In the genomic region with DNA sequence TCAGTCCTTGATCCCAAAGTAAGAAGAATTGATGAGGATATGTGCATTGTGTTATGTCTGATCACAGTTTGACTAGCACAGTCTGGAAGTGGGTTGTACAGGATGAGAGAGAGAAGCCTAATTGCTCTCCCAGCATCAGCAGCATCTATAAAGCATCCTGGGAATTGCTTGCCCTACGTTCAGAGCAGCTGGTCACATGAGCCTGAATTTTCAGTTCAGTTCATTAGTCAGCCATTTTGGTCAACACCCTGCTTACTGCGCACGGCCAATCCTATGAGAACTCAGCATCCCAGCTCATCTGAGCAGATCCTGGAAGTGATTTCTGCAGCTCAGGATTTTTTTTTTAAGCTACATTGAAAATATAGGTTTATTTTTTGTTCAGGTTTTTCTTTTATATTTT, we compare ENCODE assay signal across 9 cellular contexts. TPM values are rescaled to one million over a fixed set of nuclear protein-coding genes. Genes with fewer than 3 reads are reported as not detected.
A peak's percentile ranks its signal among the peaks of the same experiment; 100 is the strongest.
DNase-seq lines count a peak whose midpoint lies in the region; ATAC-seq and TF ChIP-seq lines count a peak whose summit lies in the region.
"Had no signal": no experiment of that assay in that cellular context is flagged by ENCODE, and none has a peak within 500 bp of the region (broad histone marks: within the 10 kb centered on the region; RNA-seq: fewer than 3 reads in every experiment).

A gene with protein sequence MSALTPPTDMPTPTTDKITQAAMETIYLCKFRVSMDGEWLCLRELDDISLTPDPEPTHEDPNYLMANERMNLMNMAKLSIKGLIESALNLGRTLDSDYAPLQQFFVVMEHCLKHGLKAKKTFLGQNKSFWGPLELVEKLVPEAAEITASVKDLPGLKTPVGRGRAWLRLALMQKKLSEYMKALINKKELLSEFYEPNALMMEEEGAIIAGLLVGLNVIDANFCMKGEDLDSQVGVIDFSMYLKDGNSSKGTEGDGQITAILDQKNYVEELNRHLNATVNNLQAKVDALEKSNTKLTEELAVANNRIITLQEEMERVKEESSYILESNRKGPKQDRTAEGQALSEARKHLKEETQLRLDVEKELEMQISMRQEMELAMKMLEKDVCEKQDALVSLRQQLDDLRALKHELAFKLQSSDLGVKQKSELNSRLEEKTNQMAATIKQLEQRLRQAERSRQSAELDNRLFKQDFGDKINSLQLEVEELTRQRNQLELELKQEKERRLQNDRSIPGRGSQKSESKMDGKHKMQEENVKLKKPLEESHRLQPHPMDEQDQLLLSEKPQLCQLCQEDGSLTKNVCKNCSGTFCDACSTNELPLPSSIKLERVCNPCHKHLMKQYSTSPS (plus strand): TSS at position 218 of the 400 bp plus-strand sequence. CDS start 610 bp downstream, outside the sequence.

- intact Hi-C loops in uterus (cut with DNase I; ENCODE audit: low total_unique reads): no loop called here

- TF ChIP-seq RAD21 in SK-N-SH (IDR thresholded peaks at IDR 0.05; ENCODE audit: low read length): no peak

- no peaks in the 10 kb centered on the region for H3K9me2 ChIP-seq in SK-N-SH

- POLR2A ChIA-PET in SK-N-SH (lab: Yijun Ruan, JAX): interaction anchor here (0.6 to 2.1 kb wide), 8 partner anchors 10 to 317 kb away, joined by 3 to 20 read pairs (median 4); a partner anchor contains a TSS

- H3K9me3 ChIP-seq in BE2C (no peaks in the 10 kb centered on the region), SK-N-SH (no peaks in the 10 kb centered on the region), muscle layer of colon (ENCODE audit: low read length) (no peaks in the 10 kb centered on the region), uterus (no peaks in the 10 kb centered on the region)
- H3K9me3 ChIP-seq: HAP-1 had no signal

- H3K27me3 ChIP-seq in BE2C: no peaks in the 10 kb centered on the region
- H3K27me3 ChIP-seq in SK-N-SH (ENCODE audit: insufficient read depth): no peaks in the 10 kb centered on the region
- H3K27me3 ChIP-seq in muscle layer of colon (ENCODE audit: control insufficient read depth in 1 of 2, insufficient read depth in 2 of 2, low read length in 2 of 2): no peaks in the 10 kb centered on the region
- no peaks in the 10 kb centered on the region for H3K27me3 ChIP-seq in uterus

- CTCF ChIA-PET in SK-N-SH (lab: Yijun Ruan, JAX): interaction anchor here (0.6 to 2.3 kb wide), 4 partner anchors 14 to 1491 kb away, joined by 3 to 9 read pairs (median 5); no protein-coding TSS in a partner anchor

- H3K79me2 ChIP-seq in SK-N-SH (ENCODE audit: insufficient read depth): peaks cover 78% of the 10 kb centered on the region

- TF ChIP-seq CTCF in BE2C (IDR thresholded peaks at IDR 0.05; ENCODE audit: low read depth, low read length): no peak
- TF ChIP-seq CTCF in SK-N-SH (IDR thresholded peaks at IDR 0.05): no peak
- TF ChIP-seq CTCF in uterus (IDR thresholded peaks at IDR 0.05): no peak

- 4% methylated on average over 3 of the region's 3 CpGs for WGBS in SK-N-SH (ENCODE audit: low lambda C conversion rate)

- H4K20me1 ChIP-seq in SK-N-SH (ENCODE audit: insufficient read depth): peaks cover 14% of the 10 kb centered on the region; the same call in 1 of the 2 replicates

- H3F3A ChIP-seq in SK-N-SH (replicated peaks; ENCODE audit: insufficient read depth): peaks cover 9% of the 10 kb centered on the region

- H3K4me1 ChIP-seq in BE2C: no peaks in the 10 kb centered on the region
- H3K4me1 ChIP-seq in SK-N-SH (ENCODE audit: control insufficient read depth in 1 of 2, insufficient read depth in 2 of 2, low read depth in 1 of 2, low read length in 1 of 2): peaks cover 0 to 14% of the 10 kb centered on the region in 2 experiments; a peak in 2 of 4 replicates
- no peaks in the 10 kb centered on the region for H3K4me1 ChIP-seq in muscle layer of colon (ENCODE audit: insufficient read depth, low read length)
- H3K4me1 ChIP-seq in uterus: no peaks in the 10 kb centered on the region

- H2AFZ ChIP-seq in SK-N-SH (ENCODE audit: low read depth): peak within 1 kb of the TSS; percentile 61

- peak; percentile 5 for ATAC-seq in esophagus mucosa
- no peak for ATAC-seq in GM18907 (IDR thresholded peaks at IDR 0.05; ENCODE audit: unreplicated experiment)
- ATAC-seq in GM21515 (IDR thresholded peaks at IDR 0.05; ENCODE audit: unreplicated experiment): no peak

- H3K36me3 ChIP-seq in BE2C: peaks cover 7% of the 10 kb centered on the region
- H3K36me3 ChIP-seq in SK-N-SH (replicated peaks in 1 of 2; ENCODE audit: control insufficient read depth in 1 of 2, insufficient read depth in 2 of 2, low read length in 1 of 2): peaks cover 4 to 20% of the 10 kb centered on the region in 2 experiments
- H3K36me3 ChIP-seq in muscle layer of colon (ENCODE audit: insufficient read depth, low read length): no peaks in the 10 kb centered on the region
- no peaks in the 10 kb centered on the region for H3K36me3 ChIP-seq in uterus
- H3K36me3 ChIP-seq: HAP-1 had no signal

- H3K9ac ChIP-seq in SK-N-SH: peak within 1 kb of the TSS; percentile 87
- H3K9ac ChIP-seq in muscle layer of colon (ENCODE audit: low read length): peak within 1 kb of the TSS; percentile 21

- H3K4me3 ChIP-seq in BE2C (ENCODE audit: low read depth, low read length) (peak within 1 kb of the TSS; percentile 90), SK-N-SH (ENCODE audit: low read depth in 2 of 2, low read length in 1 of 2) (peak within 1 kb of the TSS; percentile 59 to 80), muscle layer of colon (ENCODE audit: low read depth in 1 of 2, low read length in 2 of 2) (peak within 1 kb of the TSS; percentile 28 to 55), uterus (peak within 1 kb of the TSS; percentile 38 to 48)
- H3K4me3 ChIP-seq in Jurkat, Clone E6-1 (ENCODE audit: low read length): peak within 1 kb of the TSS; percentile 41
- H3K4me3 ChIP-seq: HAP-1 had no signal

- DNase-seq in BE2C: peak; percentile 76
- DNase-seq in Jurkat, Clone E6-1 (ENCODE audit: low read depth, low spot score): no peak
- DNase-seq in SK-N-SH: peak; percentile 80
- DNase-seq in uterus: peak; percentile 48 to 69

- H3K4me2 ChIP-seq in SK-N-SH: peak within 1 kb of the TSS; percentile 80

- TF ChIP-seq POLR2A in uterus (IDR thresholded peaks at IDR 0.05): no peak

- peak in 1 of 2 experiments; percentile 57; a peak in 1 of 4 replicates for TF ChIP-seq EP300 in SK-N-SH (IDR thresholded peaks at IDR 0.05; ENCODE audit: borderline replicate concordance in 1 of 2, low read depth in 1 of 2, low read length in 1 of 2)

- H3K27ac ChIP-seq in SK-N-SH (ENCODE audit: low read depth in 2 of 2, low read length in 1 of 2) (peak within 1 kb of the TSS; percentile 93), muscle layer of colon (ENCODE audit: low read depth, low read length) (no peak within 1 kb of the TSS), uterus (peak within 1 kb of the TSS; percentile 72 to 88)

TF ChIP-seq in SK-N-SH, 30 proteins besides CTCF, POLR2A, EP300 and RAD21 (continues in another document):
- no peak for TF ChIP-seq JUND (IDR thresholded peaks at IDR 0.05)
- TF ChIP-seq, protein P1, sequence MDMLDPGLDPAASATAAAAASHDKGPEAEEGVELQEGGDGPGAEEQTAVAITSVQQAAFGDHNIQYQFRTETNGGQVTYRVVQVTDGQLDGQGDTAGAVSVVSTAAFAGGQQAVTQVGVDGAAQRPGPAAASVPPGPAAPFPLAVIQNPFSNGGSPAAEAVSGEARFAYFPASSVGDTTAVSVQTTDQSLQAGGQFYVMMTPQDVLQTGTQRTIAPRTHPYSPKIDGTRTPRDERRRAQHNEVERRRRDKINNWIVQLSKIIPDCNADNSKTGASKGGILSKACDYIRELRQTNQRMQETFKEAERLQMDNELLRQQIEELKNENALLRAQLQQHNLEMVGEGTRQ (IDR thresholded peaks at IDR 0.05; ENCODE audit: borderline replicate concordance, low read depth, low read length): peak; percentile 78
- TF ChIP-seq YY1 (IDR thresholded peaks at IDR 0.05; ENCODE audit: low read depth): peak; percentile 87; the same call in 1 of the 2 replicates
- no peak for TF ChIP-seq SMC3 (IDR thresholded peaks at IDR 0.05; ENCODE audit: low read depth, low read length)
- TF ChIP-seq, protein P2, sequence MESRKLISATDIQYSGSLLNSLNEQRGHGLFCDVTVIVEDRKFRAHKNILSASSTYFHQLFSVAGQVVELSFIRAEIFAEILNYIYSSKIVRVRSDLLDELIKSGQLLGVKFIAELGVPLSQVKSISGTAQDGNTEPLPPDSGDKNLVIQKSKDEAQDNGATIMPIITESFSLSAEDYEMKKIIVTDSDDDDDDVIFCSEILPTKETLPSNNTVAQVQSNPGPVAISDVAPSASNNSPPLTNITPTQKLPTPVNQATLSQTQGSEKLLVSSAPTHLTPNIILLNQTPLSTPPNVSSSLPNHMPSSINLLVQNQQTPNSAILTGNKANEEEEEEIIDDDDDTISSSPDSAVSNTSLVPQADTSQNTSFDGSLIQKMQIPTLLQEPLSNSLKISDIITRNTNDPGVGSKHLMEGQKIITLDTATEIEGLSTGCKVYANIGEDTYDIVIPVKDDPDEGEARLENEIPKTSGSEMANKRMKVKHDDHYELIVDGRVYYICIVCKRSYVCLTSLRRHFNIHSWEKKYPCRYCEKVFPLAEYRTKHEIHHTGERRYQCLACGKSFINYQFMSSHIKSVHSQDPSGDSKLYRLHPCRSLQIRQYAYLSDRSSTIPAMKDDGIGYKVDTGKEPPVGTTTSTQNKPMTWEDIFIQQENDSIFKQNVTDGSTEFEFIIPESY (IDR thresholded peaks at IDR 0.05; ENCODE audit: borderline replicate concordance, low read depth): no peak
- TF ChIP-seq SIN3A (IDR thresholded peaks at IDR 0.05; ENCODE audit: borderline replicate concordance, low read depth, low read length): no peak
- TF ChIP-seq EZH2phosphoT487 (IDR thresholded peaks at IDR 0.05; ENCODE audit: borderline replicate concordance, low read depth): no peak
- TF ChIP-seq NRF1 (IDR thresholded peaks at IDR 0.05; ENCODE audit: low read depth, low read length): no peak
- no peak for TF ChIP-seq RXRA (IDR thresholded peaks at IDR 0.05; ENCODE audit: borderline replicate concordance, low read depth)
- TF ChIP-seq, protein P3, sequence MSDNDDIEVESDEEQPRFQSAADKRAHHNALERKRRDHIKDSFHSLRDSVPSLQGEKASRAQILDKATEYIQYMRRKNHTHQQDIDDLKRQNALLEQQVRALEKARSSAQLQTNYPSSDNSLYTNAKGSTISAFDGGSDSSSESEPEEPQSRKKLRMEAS (IDR thresholded peaks at IDR 0.05; ENCODE audit: low read depth): peak; percentile 55; the same call in 1 of the 2 replicates
- TF ChIP-seq FOSL2 (IDR thresholded peaks at IDR 0.05; ENCODE audit: borderline replicate concordance, low read depth): no peak
- peak; percentile 76 for TF ChIP-seq POLR2AphosphoS5 (IDR thresholded peaks at IDR 0.05; ENCODE audit: low read depth, low read length)
- 0 out of 2 replicates have a peak, but pooled peaks have one; percentile 9 for TF ChIP-seq ELF1 (IDR thresholded peaks at IDR 0.05)

RNA-seq across cellular contexts. Expression of the gene that starts here (rescaled TPM):
- 43.0 TPM for polyA plus RNA-seq in BE2C (2012; ENCODE audit: insufficient read depth, insufficient read length, low read depth)
- 41.7 TPM for polyA plus RNA-seq in Jurkat, Clone E6-1 (2012; ENCODE audit: insufficient read depth, insufficient read length)
- polyA plus RNA-seq in SK-N-SH (2012; rRNA removed): 22.8 and 30.7 TPM in 2 replicates
- 16.9 and 18.5 TPM in 2 replicates for polyA plus RNA-seq in SK-N-SH (2012; cell fraction: cytosol; rRNA removed)
- polyA plus RNA-seq in SK-N-SH (2012; cell fraction: nucleus; rRNA removed): 77.0 and 116 TPM in 2 replicates
- total RNA-seq in esophagus mucosa (43.1 TPM), uterus (100 to 1,000 TPM in 2 of 4 donors, 10 to 100 TPM in 2; 25.4 to 137 (median 75.9) TPM)
